Comparison of ENCODE assay signal across 12 cellular contexts in genomic region chr13:32041429-32041828, GRCh38. TPM values are rescaled to one million over a fixed set of nuclear protein-coding genes. Genes with fewer than 3 reads are reported as not detected.
DNase-seq lines count a peak whose midpoint lies in the region; ATAC-seq lines count a peak whose summit lies in the region.
"Had no signal": no experiment of that assay in that cellular context is flagged by ENCODE, and none has a peak within 500 bp of the region (broad histone marks: within the 10 kb centered on the region; RNA-seq: fewer than 3 reads in every experiment).

No MANE protein-coding gene starts in this region.

- H3K4me3 Mint-ChIP-seq in activated naive CD8-positive, alpha-beta T cell treated with anti-CD3 and anti-CD28 coated beads, Interleukin-2, amount 50 U/mL, for 24 hours = no peak overlapping the region
- H3K4me3 Mint-ChIP-seq in activated naive CD8-positive, alpha-beta T cell treated with anti-CD3 and anti-CD28 coated beads for 36 hours = no peak overlapping the region
- no peak overlapping the region for H3K4me3 Mint-ChIP-seq in stimulated activated memory B cell treated with anti-CD40 and anti-IgM and Interleukin-4, amounts not matched to agents 10 μg/mL and 1 μg/mL and 100 μg/mL, for 72 hours
- H3K4me3 Mint-ChIP-seq in effector memory CD8-positive, alpha-beta T cell = no peak overlapping the region

- H3K9me3 Mint-ChIP-seq in activated naive CD8-positive, alpha-beta T cell treated with anti-CD3 and anti-CD28 coated beads, Interleukin-2, amount 50 U/mL, for 24 hours = no peaks in the 10 kb centered on the region
- H3K9me3 Mint-ChIP-seq in activated naive CD8-positive, alpha-beta T cell treated with anti-CD3 and anti-CD28 coated beads for 36 hours = no peaks in the 10 kb centered on the region
- no peaks in the 10 kb centered on the region for H3K9me3 Mint-ChIP-seq in stimulated activated memory B cell treated with anti-CD40 and anti-IgM and Interleukin-4, amounts not matched to agents 10 μg/mL and 1 μg/mL and 100 μg/mL, for 72 hours
- H3K9me3 Mint-ChIP-seq in effector memory CD8-positive, alpha-beta T cell = peaks cover 0 to 7% of the 10 kb centered on the region in 2 donors

- no peaks in the 10 kb centered on the region for H3K36me3 Mint-ChIP-seq in activated naive CD8-positive, alpha-beta T cell treated with anti-CD3 and anti-CD28 coated beads, Interleukin-2, amount 50 U/mL, for 24 hours (ENCODE audit: low read depth)
- no peaks in the 10 kb centered on the region for H3K36me3 Mint-ChIP-seq in activated naive CD8-positive, alpha-beta T cell treated with anti-CD3 and anti-CD28 coated beads for 36 hours
- no peaks in the 10 kb centered on the region for H3K36me3 Mint-ChIP-seq in stimulated activated memory B cell treated with anti-CD40 and anti-IgM and Interleukin-4, amounts not matched to agents 10 μg/mL and 1 μg/mL and 100 μg/mL, for 72 hours
- no peaks in the 10 kb centered on the region for H3K36me3 Mint-ChIP-seq in effector memory CD8-positive, alpha-beta T cell (ENCODE audit: insufficient read depth)

- ATAC-seq in activated naive CD8-positive, alpha-beta T cell treated with anti-CD3 and anti-CD28 coated beads, Interleukin-2, amount 50 U/mL, for 24 hours = peak; percentile 54
- ATAC-seq in GM21737 (IDR thresholded peaks at IDR 0.05; ENCODE audit: unreplicated experiment) = peak; percentile 65
- ATAC-seq in HG03280 (IDR thresholded peaks at IDR 0.05; ENCODE audit: unreplicated experiment) = peak; percentile 52
- peak; percentile 89 for ATAC-seq in stimulated activated memory B cell treated with anti-CD40 and anti-IgM and Interleukin-4, amounts not matched to agents 10 μg/mL and 1 μg/mL and 100 μg/mL, for 72 hours
- ATAC-seq in effector memory CD8-positive, alpha-beta T cell (replicated peaks) = no peak

- peak overlapping the region; percentile 60 for H3K27ac Mint-ChIP-seq in activated naive CD8-positive, alpha-beta T cell treated with anti-CD3 and anti-CD28 coated beads, Interleukin-2, amount 50 U/mL, for 24 hours
- H3K27ac Mint-ChIP-seq in activated naive CD8-positive, alpha-beta T cell treated with anti-CD3 and anti-CD28 coated beads for 36 hours = no peak overlapping the region
- H3K27ac Mint-ChIP-seq in stimulated activated memory B cell treated with anti-CD40 and anti-IgM and Interleukin-4, amounts not matched to agents 10 μg/mL and 1 μg/mL and 100 μg/mL, for 72 hours = peak overlapping the region; percentile 61
- H3K27ac Mint-ChIP-seq in effector memory CD8-positive, alpha-beta T cell = no peak overlapping the region

- peaks cover 18% of the 10 kb centered on the region for H3K4me1 Mint-ChIP-seq in activated naive CD8-positive, alpha-beta T cell treated with anti-CD3 and anti-CD28 coated beads, Interleukin-2, amount 50 U/mL, for 24 hours
- peaks cover 7% of the 10 kb centered on the region for H3K4me1 Mint-ChIP-seq in activated naive CD8-positive, alpha-beta T cell treated with anti-CD3 and anti-CD28 coated beads for 36 hours
- peaks cover 27% of the 10 kb centered on the region for H3K4me1 Mint-ChIP-seq in stimulated activated memory B cell treated with anti-CD40 and anti-IgM and Interleukin-4, amounts not matched to agents 10 μg/mL and 1 μg/mL and 100 μg/mL, for 72 hours
- peaks cover 3 to 9% of the 10 kb centered on the region in 2 donors for H3K4me1 Mint-ChIP-seq in effector memory CD8-positive, alpha-beta T cell (ENCODE audit: low read depth in 2 of 2)

- DNase-seq in activated naive CD8-positive, alpha-beta T cell treated with anti-CD3 and anti-CD28 coated beads, Interleukin-2, amount 50 U/mL, for 24 hours = no peak
- no peak for DNase-seq in activated naive CD8-positive, alpha-beta T cell treated with anti-CD3 and anti-CD28 coated beads for 36 hours
- DNase-seq in SHP77 (lab: John Stamatoyannopoulos, UW) = no peak
- no peak for DNase-seq in effector memory CD8-positive, alpha-beta T cell
- DNase-seq in activated CD8-positive, alpha-beta memory T cell treated with anti-CD3 and anti-CD28 coated beads, Interleukin-2, amount 50 U/mL, for 4 hours = no peak
- DNase-seq: activated CD4-positive, alpha-beta T cell treated with anti-CD3 and anti-CD28 coated beads, Interleukin-2, amount 50 U/mL, for 4 hours; HCEC 1CT; NCI-H2227 treated with DMSO at 0.1 percent for 48 hours; small intestine had no signal

- no peaks in the 10 kb centered on the region for H3K27me3 Mint-ChIP-seq in activated naive CD8-positive, alpha-beta T cell treated with anti-CD3 and anti-CD28 coated beads, Interleukin-2, amount 50 U/mL, for 24 hours
- no peaks in the 10 kb centered on the region for H3K27me3 Mint-ChIP-seq in activated naive CD8-positive, alpha-beta T cell treated with anti-CD3 and anti-CD28 coated beads for 36 hours
- H3K27me3 Mint-ChIP-seq in stimulated activated memory B cell treated with anti-CD40 and anti-IgM and Interleukin-4, amounts not matched to agents 10 μg/mL and 1 μg/mL and 100 μg/mL, for 72 hours = no peaks in the 10 kb centered on the region
- H3K27me3 Mint-ChIP-seq in effector memory CD8-positive, alpha-beta T cell = peaks cover 0 to 11% of the 10 kb centered on the region in 2 donors

RNA-seq across cellular contexts. Expression of gene FRY, which starts 9.9 kb away (rescaled TPM):
- under 1 TPM; 0.52 to 0.58 TPM for total RNA-seq in activated naive CD8-positive, alpha-beta T cell treated with anti-CD3 and anti-CD28 coated beads for 36 hours

Comparison
In these comparisons a context has a peak if more than half of its experiments do, and no peak if none do; other contexts are left out.
1. H3K27ac Mint-ChIP-seq: peak in activated naive CD8-positive, alpha-beta T cell treated with anti-CD3 and anti-CD28 coated beads, Interleukin-2, amount 50 U/mL, for 24 hours (single experiment) and stimulated activated memory B cell treated with anti-CD40 and anti-IgM and Interleukin-4, amounts not matched to agents 10 μg/mL and 1 μg/mL and 100 μg/mL, for 72 hours (single experiment); none in activated naive CD8-positive, alpha-beta T cell treated with anti-CD3 and anti-CD28 coated beads for 36 hours (single experiment) and effector memory CD8-positive, alpha-beta T cell (0 of 2).